1 cellular context compared by ENCODE assay signal in the genomic region with DNA sequence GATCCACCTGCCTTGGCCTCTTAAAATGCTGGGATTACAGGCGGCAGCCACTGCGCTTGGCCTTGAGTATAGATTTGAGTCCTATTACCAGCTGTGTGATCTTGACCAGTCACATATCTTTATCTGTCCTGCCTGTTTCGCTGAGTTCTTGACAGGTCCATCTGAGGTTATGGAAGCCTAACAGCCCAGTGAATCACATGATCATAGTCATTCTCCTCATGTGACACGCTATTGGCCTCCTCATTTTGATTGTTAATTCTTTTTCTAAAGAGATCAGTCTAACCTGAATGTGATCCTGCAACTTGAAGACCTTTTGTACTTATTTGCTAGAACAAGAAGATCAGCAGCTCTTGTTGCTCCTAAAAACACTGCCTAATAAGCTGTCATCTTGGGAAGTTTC.
TF ChIP-seq lines count a peak whose summit lies in the region.

No MANE protein-coding gene starts in this region.

TF ChIP-seq in GM12878, 131 proteins besides CTCF, POLR2A, EP300 and RAD21 (continued from another document):
- TF ChIP-seq, protein P1, sequence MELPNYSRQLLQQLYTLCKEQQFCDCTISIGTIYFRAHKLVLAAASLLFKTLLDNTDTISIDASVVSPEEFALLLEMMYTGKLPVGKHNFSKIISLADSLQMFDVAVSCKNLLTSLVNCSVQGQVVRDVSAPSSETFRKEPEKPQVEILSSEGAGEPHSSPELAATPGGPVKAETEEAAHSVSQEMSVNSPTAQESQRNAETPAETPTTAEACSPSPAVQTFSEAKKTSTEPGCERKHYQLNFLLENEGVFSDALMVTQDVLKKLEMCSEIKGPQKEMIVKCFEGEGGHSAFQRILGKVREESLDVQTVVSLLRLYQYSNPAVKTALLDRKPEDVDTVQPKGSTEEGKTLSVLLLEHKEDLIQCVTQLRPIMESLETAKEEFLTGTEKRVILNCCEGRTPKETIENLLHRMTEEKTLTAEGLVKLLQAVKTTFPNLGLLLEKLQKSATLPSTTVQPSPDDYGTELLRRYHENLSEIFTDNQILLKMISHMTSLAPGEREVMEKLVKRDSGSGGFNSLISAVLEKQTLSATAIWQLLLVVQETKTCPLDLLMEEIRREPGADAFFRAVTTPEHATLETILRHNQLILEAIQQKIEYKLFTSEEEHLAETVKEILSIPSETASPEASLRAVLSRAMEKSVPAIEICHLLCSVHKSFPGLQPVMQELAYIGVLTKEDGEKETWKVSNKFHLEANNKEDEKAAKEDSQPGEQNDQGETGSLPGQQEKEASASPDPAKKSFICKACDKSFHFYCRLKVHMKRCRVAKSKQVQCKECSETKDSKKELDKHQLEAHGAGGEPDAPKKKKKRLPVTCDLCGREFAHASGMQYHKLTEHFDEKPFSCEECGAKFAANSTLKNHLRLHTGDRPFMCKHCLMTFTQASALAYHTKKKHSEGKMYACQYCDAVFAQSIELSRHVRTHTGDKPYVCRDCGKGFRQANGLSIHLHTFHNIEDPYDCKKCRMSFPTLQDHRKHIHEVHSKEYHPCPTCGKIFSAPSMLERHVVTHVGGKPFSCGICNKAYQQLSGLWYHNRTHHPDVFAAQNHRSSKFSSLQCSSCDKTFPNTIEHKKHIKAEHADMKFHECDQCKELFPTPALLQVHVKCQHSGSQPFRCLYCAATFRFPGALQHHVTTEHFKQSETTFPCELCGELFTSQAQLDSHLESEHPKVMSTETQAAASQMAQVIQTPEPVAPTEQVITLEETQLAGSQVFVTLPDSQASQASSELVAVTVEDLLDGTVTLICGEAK (IDR thresholded peaks at IDR 0.05; ENCODE audit: borderline replicate concordance), result no peak
